Comparison of ENCODE assay signal across 8 cellular contexts in the genomic region with DNA sequence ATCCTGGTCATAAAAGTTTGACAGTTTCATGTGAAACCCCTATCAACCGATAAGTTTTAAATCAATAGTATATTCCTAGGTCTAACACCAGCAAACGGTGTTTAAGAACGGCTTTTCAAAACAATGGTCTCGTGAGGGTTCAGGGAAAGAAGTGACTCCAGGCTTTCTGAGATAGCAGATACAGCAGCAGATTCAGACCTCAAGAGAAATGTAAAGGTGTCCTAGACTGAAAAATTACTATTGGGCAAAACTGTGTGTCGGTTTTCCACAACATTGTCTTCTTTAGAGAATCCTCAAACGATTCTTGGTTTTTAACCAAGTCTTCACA. TPM values are rescaled to one million over a fixed set of nuclear protein-coding genes. Genes with fewer than 3 reads are reported as not detected.
DNase-seq lines count a peak whose midpoint lies in the region; TF ChIP-seq lines count a peak whose summit lies in the region.

No MANE protein-coding gene starts in this region.

- peak overlapping the region in 1 of 2 donors; percentile 95 for H3K27ac ChIP-seq in ovary

- 2 to 4% (median 2%) methylated on average over 6 of the region's 6 CpGs for WGBS in ovary, 3 donors

- TF ChIP-seq EP300 in ovary (IDR thresholded peaks at IDR 0.05): no peak

- TF ChIP-seq POLR2A in erythroblast (IDR thresholded peaks at IDR 0.05; ENCODE audit: low read length) (no peak), ovary (IDR thresholded peaks at IDR 0.05) (no peak)

- DNase-seq in DMS53 (lab: John Stamatoyannopoulos, UW): peak; percentile 9
- no peak for DNase-seq in DMS53 treated with DMSO at 0.1 percent for 48 hours (lab: John Stamatoyannopoulos, UW; ENCODE audit: unreplicated experiment)
- peak; percentile 41 for DNase-seq in RKO (ENCODE audit: low spot score)
- DNase-seq in erythroblast (lab: John Stamatoyannopoulos, UW): peak; percentile 63 to 74
- no peak for DNase-seq in ovary
- no peak for DNase-seq in UCSD-AML1 (lab: John Stamatoyannopoulos, UW; ENCODE audit: unreplicated experiment)
- DNase-seq in NCI-H1436 (lab: John Stamatoyannopoulos, UW): no peak
- DNase-seq in NCI-H526 treated with DMSO at 0.1 percent for 48 hours (lab: John Stamatoyannopoulos, UW): no peak

- H3K36me3 ChIP-seq in ovary: no peaks in the 10 kb centered on the region

- no peaks in the 10 kb centered on the region for H3K9me3 ChIP-seq in ovary

- no peak for TF ChIP-seq CTCF in ovary (IDR thresholded peaks at IDR 0.05)

- peak overlapping the region; percentile 98 for H3K4me3 ChIP-seq in ovary

- H3K4me1 ChIP-seq in ovary (ENCODE audit: insufficient read depth): peaks cover 13% of the 10 kb centered on the region

- no peaks in the 10 kb centered on the region for H3K27me3 ChIP-seq in ovary

- intact Hi-C loops in ovary (cut with DNase I): loop anchor here in 2 of 4 donors (10.0 kb wide), 1 partner anchor 148 kb away; no protein-coding TSS in a partner anchor

RNA-seq across cellular contexts. Expression of gene SETD2, which starts 1.3 kb away (rescaled TPM):
- 10 to 100 TPM; 46.4 to 62.9 (median 51.2) TPM for total RNA-seq in ovary
- polyA plus RNA-seq in ovary: 10 to 100 TPM; 22.9 to 28.8 TPM

Comparison
In these comparisons a context has a peak if more than half of its experiments do, and no peak if none do; other contexts are left out.
1. DNase-seq: peak in DMS53 (single experiment), RKO (single experiment) and erythroblast (2 of 2); none in DMS53 treated with DMSO at 0.1 percent for 48 hours (single experiment), ovary (0 of 5), UCSD-AML1 (single experiment), NCI-H1436 (single experiment) and NCI-H526 treated with DMSO at 0.1 percent for 48 hours (single experiment).